ENCODE assay signal across 9 cellular contexts in genomic region chr20:433300-433975, GRCh38. TPM values are rescaled to one million over a fixed set of nuclear protein-coding genes. Genes with fewer than 3 reads are reported as not detected.
DNase-seq lines count a peak whose midpoint lies in the region; ATAC-seq, FAIRE-seq and TF ChIP-seq lines count a peak whose summit lies in the region.
"Had no signal": no experiment of that assay in that cellular context is flagged by ENCODE, and none has a peak within 500 bp of the region (broad histone marks: within the 10 kb centered on the region; RNA-seq: fewer than 3 reads in every experiment).

No MANE protein-coding gene starts in this region.

- H3K27me3 Mint-ChIP-seq in HFFc6 (ENCODE audit: insufficient read depth) (peaks cover 3% of the 10 kb centered on the region), GM23338 (ENCODE audit: insufficient read depth, low read depth, poor library complexity) (peaks cover 33% of the 10 kb centered on the region)
- no peaks in the 10 kb centered on the region for H3K27me3 Mint-ChIP-seq in activated naive CD8-positive, alpha-beta T cell treated with anti-CD3 and anti-CD28 coated beads, Interleukin-2, amount 50 U/mL, for 24 hours

- peaks cover 10% of the 10 kb centered on the region for H3F3A ChIP-seq in GM23338 (replicated peaks; ENCODE audit: low read depth)

- H3K79me2 ChIP-seq in GM23338 (replicated peaks; ENCODE audit: insufficient read depth): no peaks in the 10 kb centered on the region

- no peak for TF ChIP-seq CTCF in HFFc6 (IDR thresholded peaks at IDR 0.05)
- TF ChIP-seq CTCF in GM23338 (conservative IDR thresholded peaks at IDR 0.05; ENCODE audit: low read depth in 2 of 2): no peak

- no peak overlapping the region; the same call in 1 of the 2 replicates for H3K4me3 Mint-ChIP-seq in HFFc6
- H3K4me3 Mint-ChIP-seq in activated naive CD8-positive, alpha-beta T cell treated with anti-CD3 and anti-CD28 coated beads, Interleukin-2, amount 50 U/mL, for 24 hours: peak overlapping the region; percentile 67
- no peak overlapping the region for H3K4me3 Mint-ChIP-seq in GM23338

- peaks cover 19% of the 10 kb centered on the region for H3K36me3 Mint-ChIP-seq in HFFc6 (ENCODE audit: low read depth)
- H3K36me3 Mint-ChIP-seq in activated naive CD8-positive, alpha-beta T cell treated with anti-CD3 and anti-CD28 coated beads, Interleukin-2, amount 50 U/mL, for 24 hours (ENCODE audit: low read depth): peaks cover 52% of the 10 kb centered on the region
- peaks cover 49% of the 10 kb centered on the region for H3K36me3 Mint-ChIP-seq in GM23338 (ENCODE audit: low read depth)

- no peaks in the 10 kb centered on the region for H3K9me2 ChIP-seq in GM23338 (ENCODE audit: insufficient read depth)

- peaks cover 31% of the 10 kb centered on the region for H4K20me1 ChIP-seq in GM23338 (replicated peaks; ENCODE audit: insufficient read depth)

- H3K4me1 Mint-ChIP-seq in HFFc6 (ENCODE audit: low read depth): peaks cover 12% of the 10 kb centered on the region
- peaks cover 75% of the 10 kb centered on the region for H3K4me1 Mint-ChIP-seq in activated naive CD8-positive, alpha-beta T cell treated with anti-CD3 and anti-CD28 coated beads, Interleukin-2, amount 50 U/mL, for 24 hours
- peaks cover 23% of the 10 kb centered on the region for H3K4me1 Mint-ChIP-seq in GM23338

- H3K4me3 ChIP-seq in GM23338: no peak overlapping the region
- H3K4me3 ChIP-seq in H7 (ENCODE audit: insufficient read depth, low read depth, low read length): no peak overlapping the region

- peak; percentile 37 for TF ChIP-seq POLR2A in GM15510 (IDR thresholded peaks at IDR 0.05; ENCODE audit: borderline replicate concordance, extremely low read depth, insufficient read length)

- H3K27me3 ChIP-seq in GM23338 (ENCODE audit: insufficient read depth) (peaks cover 30% of the 10 kb centered on the region), H7 (ENCODE audit: control insufficient read depth, insufficient read depth, low read length) (peaks cover 14% of the 10 kb centered on the region)

- H3K36me3 ChIP-seq in GM23338 (ENCODE audit: insufficient read depth) (peaks cover 10% of the 10 kb centered on the region; the same call in 1 of the 2 replicates), H7 (replicated peaks; ENCODE audit: control insufficient read depth, insufficient read depth, low read length) (peaks cover 14% of the 10 kb centered on the region)

- H3K9me3 Mint-ChIP-seq in HFFc6: no peaks in the 10 kb centered on the region
- no peaks in the 10 kb centered on the region for H3K9me3 Mint-ChIP-seq in activated naive CD8-positive, alpha-beta T cell treated with anti-CD3 and anti-CD28 coated beads, Interleukin-2, amount 50 U/mL, for 24 hours
- no peaks in the 10 kb centered on the region for H3K9me3 Mint-ChIP-seq in GM23338

- H3K27ac ChIP-seq in GM23338 (ENCODE audit: low read depth): no peak overlapping the region

- H2AFZ ChIP-seq in GM23338: no peak overlapping the region

- peaks cover 9% of the 10 kb centered on the region for H3K4me1 ChIP-seq in GM23338 (ENCODE audit: insufficient read depth)

- DNase-seq in HFFc6 (no peak), RCC 7860 (ENCODE audit: low spot score) (peak; percentile 52), GM23338 (ENCODE audit: low spot score) (no peak), NCI-H1694 (lab: John Stamatoyannopoulos, UW) (no peak), H7 (no peak)
- peak; percentile 73 for DNase-seq in activated naive CD8-positive, alpha-beta T cell treated with anti-CD3 and anti-CD28 coated beads, Interleukin-2, amount 50 U/mL, for 24 hours
- peak in 3 of 4 experiments; percentile 30 to 71 (median 47) for DNase-seq in stimulated activated CD4-positive, alpha-beta T cell treated with anti-CD3 and anti-CD28 coated beads, Interleukin-1b, Interleukin-23, amount 100 ng/mL, for 24 hours (ENCODE audit: low read depth in 4 of 4, low spot score in 1 of 4)

- FAIRE-seq in RCC 7860 (lab: Jason Lieb, UNC): peak; percentile 68
- FAIRE-seq: islet of Langerhans had no signal

- H3K4me2 ChIP-seq in GM23338: no peak overlapping the region

- ATAC-seq in activated naive CD8-positive, alpha-beta T cell treated with anti-CD3 and anti-CD28 coated beads, Interleukin-2, amount 50 U/mL, for 24 hours: peak; percentile 96
- ATAC-seq in GM23338: no peak

- H3K27ac Mint-ChIP-seq in HFFc6 (peak overlapping the region; percentile 66), GM23338 (no peak overlapping the region; the same call in 1 of the 2 replicates)
- H3K27ac Mint-ChIP-seq in activated naive CD8-positive, alpha-beta T cell treated with anti-CD3 and anti-CD28 coated beads, Interleukin-2, amount 50 U/mL, for 24 hours: peak overlapping the region; percentile 92

TF ChIP-seq in GM23338, 12 proteins besides CTCF, POLR2A, EP300 and RAD21 (continues in another document):
- TF ChIP-seq ZNF331 (CRISPR knock-in tag; IDR thresholded peaks at IDR 0.05; ENCODE audit: low read depth) (no peak), STAT1 (IDR thresholded peaks at IDR 0.05; ENCODE audit: unreplicated experiment) (no peak), JUNB (IDR thresholded peaks at IDR 0.05; ENCODE audit: unreplicated experiment) (no peak), ETS1 (IDR thresholded peaks at IDR 0.05) (no peak), CREB1 (CRISPR knock-in tag; IDR thresholded peaks at IDR 0.05; ENCODE audit: low read depth) (no peak), NANOG (IDR thresholded peaks at IDR 0.05; ENCODE audit: borderline replicate concordance) (no peak), POLR2AphosphoS5 (IDR thresholded peaks at IDR 0.05; ENCODE audit: low read depth) (no peak), EZH2phosphoT487 (IDR thresholded peaks at IDR 0.05; ENCODE audit: unreplicated experiment) (no peak), EZH2 (IDR thresholded peaks at IDR 0.05; ENCODE audit: low read depth, unreplicated experiment) (no peak)

RNA-seq across cellular contexts. Expression of gene RBCK1, which starts 25.3 kb away (rescaled TPM):
- 10 to 100 TPM; 76.4 to 84.1 (median 77.2) TPM for total RNA-seq in HFFc6 (2021; fragmentation: NEBNext Ultra II Directional; extraction: Animal tissue kit (Norgen Biotek cat#: 25700))
- 56.8 and 65.3 TPM in 2 replicates for total RNA-seq in GM23338 (2014; rRNA removed; shearing (Covaris generic))
- polyA plus RNA-seq in GM23338 (2016; fragmentation: Nextera tagmentation; extraction: Ambion mirVana): 46.5 and 52.6 TPM in 2 replicates
- total RNA-seq in H7 (2014; rRNA removed; shearing (Covaris generic)): 53.9 and 61.9 TPM in 2 replicates

RNA-seq across cellular contexts. Expression of gene TBC1D20, which starts 28.9 kb away (rescaled TPM):
- total RNA-seq in HFFc6 (2021; fragmentation: NEBNext Ultra II Directional; extraction: Animal tissue kit (Norgen Biotek cat#: 25700)): 10 to 100 TPM; 36.7 to 47.0 (median 42.1) TPM
- 15.0 and 15.2 TPM in 2 replicates for total RNA-seq in GM23338 (2014; rRNA removed; shearing (Covaris generic))
- polyA plus RNA-seq in GM23338 (2016; fragmentation: Nextera tagmentation; extraction: Ambion mirVana): 4.8 and 5.0 TPM in 2 replicates
- total RNA-seq in H7 (2014; rRNA removed; shearing (Covaris generic)): 10.9 and 14.0 TPM in 2 replicates

RNA-seq across cellular contexts. Expression of gene TRIB3, which starts 52.9 kb away (rescaled TPM):
- total RNA-seq in HFFc6 (2021; fragmentation: NEBNext Ultra II Directional; extraction: Animal tissue kit (Norgen Biotek cat#: 25700)): 10 to 100 TPM in 3 of 6 experiments, 1 to 10 TPM in 3; 8.4 to 11.8 (median 10.1) TPM
- 13.7 and 21.0 TPM in 2 replicates for total RNA-seq in GM23338 (2014; rRNA removed; shearing (Covaris generic))
- polyA plus RNA-seq in GM23338 (2016; fragmentation: Nextera tagmentation; extraction: Ambion mirVana): 5.8 and 6.9 TPM in 2 replicates
- 11.7 and 17.6 TPM in 2 replicates for total RNA-seq in H7 (2014; rRNA removed; shearing (Covaris generic))

Comparison
In these comparisons a context has a peak if more than half of its experiments do, and no peak if none do; other contexts are left out.
1. DNase-seq: peak in RCC 7860 (single experiment), activated naive CD8-positive, alpha-beta T cell treated with anti-CD3 and anti-CD28 coated beads, Interleukin-2, amount 50 U/mL, for 24 hours (single experiment) and stimulated activated CD4-positive, alpha-beta T cell treated with anti-CD3 and anti-CD28 coated beads, Interleukin-1b, Interleukin-23, amount 100 ng/mL, for 24 hours (3 of 4); none in HFFc6 (single experiment), GM23338 (single experiment), NCI-H1694 (single experiment) and H7 (single experiment).